ENCODE assay signal across 13 cellular contexts in genomic region chr3:98567646-98568280, GRCh38. TPM values are rescaled to one million over a fixed set of nuclear protein-coding genes. Genes with fewer than 3 reads are reported as not detected.
A peak's percentile ranks its signal among the peaks of the same experiment; 100 is the strongest.
DNase-seq lines count a peak whose midpoint lies in the region; ATAC-seq, FAIRE-seq and TF ChIP-seq lines count a peak whose summit lies in the region.
"Had no signal": no experiment of that assay in that cellular context is flagged by ENCODE, and none has a peak within 500 bp of the region (broad histone marks: within the 10 kb centered on the region; RNA-seq: fewer than 3 reads in every experiment).

No MANE protein-coding gene starts in this region.

- TF ChIP-seq CTCF in Caco-2 (IDR thresholded peaks at IDR 0.05; ENCODE audit: insufficient read depth in 1 of 2, low read depth in 1 of 2, low read length in 1 of 2, severe bottlenecking in 1 of 2, unreplicated experiment in 1 of 2): no peak

- peaks cover 37% of the 10 kb centered on the region for H3K4me1 ChIP-seq in effector memory CD4-positive, alpha-beta T cell (ENCODE audit: control insufficient read depth, insufficient read depth, low read length, poor library complexity, severe bottlenecking)
- H3K4me1 ChIP-seq in Caco-2: no peaks in the 10 kb centered on the region

- peak; percentile 35 for ATAC-seq in GM18867 (IDR thresholded peaks at IDR 0.05; ENCODE audit: unreplicated experiment)
- peak; percentile 25 for ATAC-seq in GM21529 (IDR thresholded peaks at IDR 0.05; ENCODE audit: unreplicated experiment)
- ATAC-seq in HG03457 (IDR thresholded peaks at IDR 0.05; ENCODE audit: unreplicated experiment): peak; percentile 24

- peak overlapping the region; percentile 44 for H3K27ac ChIP-seq in effector memory CD4-positive, alpha-beta T cell (ENCODE audit: insufficient read depth, low read length, poor library complexity, severe bottlenecking)

- H3K27me3 ChIP-seq in effector memory CD4-positive, alpha-beta T cell (replicated peaks; ENCODE audit: control insufficient read depth, insufficient read depth, low read length, poor library complexity, severe bottlenecking): no peaks in the 10 kb centered on the region
- H3K27me3 ChIP-seq in Caco-2 (replicated peaks; ENCODE audit: control insufficient read depth, insufficient read depth, low read length): no peaks in the 10 kb centered on the region

- no peaks in the 10 kb centered on the region for H3K27me3 Mint-ChIP-seq in Caco-2 (ENCODE audit: insufficient read depth, unreplicated experiment)

- CTCF ChIA-PET in Caco-2 (lab: Charles Lee): no interaction called here

- no peaks in the 10 kb centered on the region for H3K9me3 Mint-ChIP-seq in Caco-2 (ENCODE audit: unreplicated experiment)

- no peak overlapping the region for H3K4me3 Mint-ChIP-seq in Caco-2 (ENCODE audit: unreplicated experiment)

- H3K36me3 ChIP-seq in effector memory CD4-positive, alpha-beta T cell (ENCODE audit: control insufficient read depth, insufficient read depth, low read length): no peaks in the 10 kb centered on the region
- no peaks in the 10 kb centered on the region for H3K36me3 ChIP-seq in Caco-2 (ENCODE audit: control insufficient read depth, insufficient read depth, low read length)

- H3K4me1 Mint-ChIP-seq in Caco-2 (ENCODE audit: low read depth, unreplicated experiment): no peaks in the 10 kb centered on the region

- H3K4me3 ChIP-seq in effector memory CD4-positive, alpha-beta T cell (ENCODE audit: insufficient read depth, low read depth, low read length, poor library complexity, severe bottlenecking): no peak overlapping the region
- no peak overlapping the region for H3K4me3 ChIP-seq in Caco-2 (ENCODE audit: low read depth, low read length)

- no peak for FAIRE-seq in HTR-8/SVneo (lab: Jason Lieb, UNC)

- no peak for DNase-seq in effector memory CD4-positive, alpha-beta T cell
- DNase-seq in DMS53 (lab: John Stamatoyannopoulos, UW) (no peak), NK-92 (lab: John Stamatoyannopoulos, UW; ENCODE audit: unreplicated experiment) (no peak), Caco-2 (no peak), HTR-8/SVneo (ENCODE audit: insufficient read length, low spot score) (no peak)
- DNase-seq: DMS153, mesendoderm, NCI-H2227 treated with DMSO at 0.1 percent for 48 hours had no signal

- intact Hi-C loops in Caco-2 (cut with micrococcal nuclease; ENCODE audit: unreplicated experiment): no loop called here

- BruUV-seq in Caco-2 (replicated peaks; lab: Mats Ljungman, UMichigan): no TSS peak

- no peak overlapping the region for H3K27ac Mint-ChIP-seq in Caco-2 (ENCODE audit: unreplicated experiment)

- H3K36me3 Mint-ChIP-seq in Caco-2 (ENCODE audit: insufficient read depth, unreplicated experiment): no peaks in the 10 kb centered on the region

- H3K9me3 ChIP-seq in effector memory CD4-positive, alpha-beta T cell (ENCODE audit: control insufficient read depth, low read length): no peaks in the 10 kb centered on the region
- no peaks in the 10 kb centered on the region for H3K9me3 ChIP-seq in Caco-2

- POLR2A ChIA-PET in Caco-2 (lab: Charles Lee): no interaction called here

RNA-seq across cellular contexts. Expression of gene CPOX, which starts 25.6 kb away (rescaled TPM):
- total RNA-seq in Caco-2 (2022): 24.2 and 25.0 TPM in 2 replicates

RNA-seq across cellular contexts. Expression of gene GPR15, which starts 36.0 kb away (rescaled TPM):
- total RNA-seq in Caco-2 (2022): not detected in 2 replicates
- total RNA-seq: LHCN-M2, urinary bladder had no signal

RNA-seq across cellular contexts. Expression of gene CLDND1, which starts 45.1 kb away (rescaled TPM):
- total RNA-seq in Caco-2 (2022): 56.0 TPM in 2 replicates
